In the genomic region with DNA sequence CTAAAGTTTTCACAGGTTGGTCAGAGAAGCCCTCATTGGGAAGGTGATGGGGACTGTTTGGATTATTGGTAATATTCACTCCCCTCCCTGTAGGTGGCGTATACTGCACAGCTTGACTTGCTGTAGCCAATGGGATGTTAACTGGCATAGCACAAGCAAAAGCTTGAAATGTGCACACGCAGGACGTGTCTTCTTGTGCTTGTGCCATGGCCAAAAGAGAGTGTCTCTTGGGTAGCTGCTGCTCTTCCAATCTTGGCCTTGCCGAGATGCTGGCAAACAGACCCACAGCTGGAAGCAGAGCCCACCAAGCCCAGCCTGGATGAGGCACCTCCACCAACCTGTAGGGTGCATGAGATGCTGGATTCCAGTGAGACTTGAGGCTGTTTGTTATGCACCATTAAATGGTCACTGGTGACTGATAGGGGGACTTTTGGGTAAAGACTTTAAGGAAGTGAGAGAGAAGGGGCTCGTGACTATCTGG, we compare ENCODE assay signal across 8 cellular contexts.
A peak's percentile ranks its signal among the peaks of the same experiment; 100 is the strongest.
DNase-seq lines count a peak whose midpoint lies in the region; ATAC-seq, FAIRE-seq and TF ChIP-seq lines count a peak whose summit lies in the region.

No MANE protein-coding gene starts in this region.

- intact Hi-C loops in Calu3 (cut with micrococcal nuclease; ENCODE audit: unreplicated experiment): no loop called here
- intact Hi-C loops in PC-9 (cut with micrococcal nuclease; ENCODE audit: unreplicated experiment): loop anchor here (5.0 to 10.0 kb wide), 2 partner anchors 277 to 484 kb away; no protein-coding TSS in a partner anchor
- intact Hi-C loops in heart right ventricle (cut with DNase I): loop anchor here in 4 of 10 donors (10.0 kb wide), 3 partner anchors 254 to 274 kb away; a partner anchor contains a TSS

- no peaks in the 10 kb centered on the region for H3K27me3 ChIP-seq in PC-9 (ENCODE audit: insufficient read depth, low read depth)
- H3K27me3 ChIP-seq in heart right ventricle: no peaks in the 10 kb centered on the region

- 59 to 68% methylated on average over 5 of the region's 5 CpGs for WGBS in heart right ventricle, 2 donors

- H3K27ac ChIP-seq in PC-9: no peak overlapping the region
- no peak overlapping the region for H3K27ac ChIP-seq in heart right ventricle

- no peak overlapping the region for H3K4me3 ChIP-seq in PC-9
- no peak overlapping the region for H3K4me3 ChIP-seq in heart right ventricle

- FAIRE-seq in frontal cortex (lab: Jason Lieb, UNC): no peak

- H3K36me3 ChIP-seq in PC-9 (ENCODE audit: low read depth): no peaks in the 10 kb centered on the region
- no peaks in the 10 kb centered on the region for H3K36me3 ChIP-seq in heart right ventricle

- H3K79me2 ChIP-seq in PC-9 (ENCODE audit: low read depth): no peaks in the 10 kb centered on the region

- CTCF ChIA-PET in Calu3 (lab: Charles Lee): interaction anchor here (0.6 to 0.7 kb wide), 2 partner anchors 13 to 135 kb away, joined by 4 to 6 read pairs; no protein-coding TSS in a partner anchor
- CTCF ChIA-PET in PC-9 (lab: Charles Lee): interaction anchor here (0.7 kb wide), 1 partner anchor 41 kb away, joined by 13 read pairs; no protein-coding TSS in a partner anchor

- no peak overlapping the region for H3K4me2 ChIP-seq in PC-9

- ATAC-seq in GM18867 (IDR thresholded peaks at IDR 0.05; ENCODE audit: unreplicated experiment) (peak; percentile 81), HG03342 (IDR thresholded peaks at IDR 0.05; ENCODE audit: unreplicated experiment) (peak; percentile 77), heart right ventricle (peak in 1 of 8 donors; percentile 65)

- H2AFZ ChIP-seq in PC-9: no peak overlapping the region

- H3K36me3 Mint-ChIP-seq in Calu3 (ENCODE audit: insufficient read depth, unreplicated experiment): no peaks in the 10 kb centered on the region

- TF ChIP-seq CTCF in Calu3 (IDR thresholded peaks at IDR 0.05; ENCODE audit: unreplicated experiment): peak; percentile 31
- peak; percentile 50 for TF ChIP-seq CTCF in PC-9 (conservative IDR thresholded peaks at IDR 0.05)
- TF ChIP-seq CTCF in heart right ventricle (IDR thresholded peaks at IDR 0.05): peak in 8 of 9 donors; percentile 9 to 54 (median 34)

- H3K9me3 Mint-ChIP-seq in Calu3 (ENCODE audit: low read depth, unreplicated experiment): no peaks in the 10 kb centered on the region

- H3K4me1 Mint-ChIP-seq in Calu3 (ENCODE audit: low read depth, unreplicated experiment): no peaks in the 10 kb centered on the region

- H3K4me3 Mint-ChIP-seq in Calu3 (ENCODE audit: low read depth, unreplicated experiment): no peak overlapping the region

- H3K27ac Mint-ChIP-seq in Calu3 (ENCODE audit: unreplicated experiment): no peak overlapping the region

- H4K20me1 ChIP-seq in PC-9 (ENCODE audit: insufficient read depth): no peaks in the 10 kb centered on the region

- H3F3A ChIP-seq in PC-9 (ENCODE audit: insufficient read depth, low read depth): no peaks in the 10 kb centered on the region

- POLR2A ChIA-PET in PC-9 (lab: Charles Lee; ENCODE audit: unreplicated experiment): no interaction called here

- DNase-seq in Calu3 (peak; percentile 10), PC-9 (no peak), heart right ventricle (no peak), cerebellum (ENCODE audit: low spot score) (no peak), frontal cortex (ENCODE audit: low spot score in 2 of 2) (no peak)
- no peak for DNase-seq in activated effector memory CD4-positive, alpha-beta T cell treated with Interleukin-2 at 50 U/mL for 16 hours

- no peaks in the 10 kb centered on the region for H3K4me1 ChIP-seq in PC-9 (replicated peaks; ENCODE audit: insufficient read depth)
- H3K4me1 ChIP-seq in heart right ventricle: no peaks in the 10 kb centered on the region

- H3K9me3 ChIP-seq in PC-9 (ENCODE audit: insufficient read depth, low read depth) (no peaks in the 10 kb centered on the region), heart right ventricle (no peaks in the 10 kb centered on the region)

- H3K9me2 ChIP-seq in PC-9 (ENCODE audit: insufficient read depth): no peaks in the 10 kb centered on the region

- peaks cover 6% of the 10 kb centered on the region for H3K27me3 Mint-ChIP-seq in Calu3 (ENCODE audit: unreplicated experiment)

- no TSS peak for BruUV-seq in Calu3 (replicated peaks; lab: Mats Ljungman, UMichigan)
- BruUV-seq in PC-9 (replicated peaks; lab: Mats Ljungman, UMichigan): no TSS peak
